ENCODE assay signal across 1 cellular context in genomic region chr10:117535045-117535751, GRCh38.
TF ChIP-seq lines count a peak whose summit lies in the region.

No MANE protein-coding gene starts in this region.

TF ChIP-seq in GM23338, 12 proteins besides CTCF, POLR2A, EP300 and RAD21 (continued from another document):
- TF ChIP-seq ETS1 (IDR thresholded peaks at IDR 0.05) (no peak), REST (IDR thresholded peaks at IDR 0.05; ENCODE audit: unreplicated experiment) (no peak), EZH2 (IDR thresholded peaks at IDR 0.05; ENCODE audit: low read depth, unreplicated experiment) (peak; percentile 73), NANOG (IDR thresholded peaks at IDR 0.05; ENCODE audit: borderline replicate concordance) (no peak), ZNF114 (CRISPR knock-in tag; IDR thresholded peaks at IDR 0.05) (no peak), JUNB (IDR thresholded peaks at IDR 0.05; ENCODE audit: unreplicated experiment) (no peak)
